ENCODE assay signal across 26 cellular contexts in genomic region chr3:51445544-51446280, GRCh38.
"Had no signal": no experiment of that assay in that cellular context is flagged by ENCODE, and none has a peak within 500 bp of the region (broad histone marks: within the 10 kb centered on the region; RNA-seq: fewer than 3 reads in every experiment).

No MANE protein-coding gene starts in this region.

- ATAC-seq: activated CD4-positive, CD25-positive, alpha-beta regulatory T cell treated with anti-CD3 and anti-CD28 coated beads, Interleukin-2, amount 50 U/mL, for 24 hours; activated T-helper 17 cell treated with anti-CD3 and anti-CD28 coated beads, Interleukin-2, amount 50 U/mL, for 72 hours; Panc1; SK-N-SH treated with all-trans-retinoic acid at 6 μM for 48 hours had no signal

- H3K4me1 Mint-ChIP-seq: brain had no signal

- H3K27me3 ChIP-seq: MG63, SJSA1 had no signal

- H3K4me3 ChIP-seq: MG63, SJSA1 had no signal

- H3K27me3 Mint-ChIP-seq: activated CD4-positive, alpha-beta T cell treated with anti-CD3 and anti-CD28 coated beads, Interleukin-2, amount 10 ng/mL, durations not matched to agents 24 days and 14 days; activated naive CD8-positive, alpha-beta T cell; activated T-helper 17 cell treated with anti-CD3 and anti-CD28 coated beads, Interleukin-2, amount 50 U/mL, for 72 hours; brain had no signal

- H3K9me3 ChIP-seq: MG63, SJSA1 had no signal

- DNase-seq: activated CD4-positive, alpha-beta T cell treated with anti-CD3 and anti-CD28 coated beads, Interleukin-2, amount 10 ng/mL, durations not matched to agents 24 days and 14 days; activated CD4-positive, alpha-beta T cell treated with anti-CD3 and anti-CD28 coated beads, Interleukin-2, amount 50 U/mL, for 48 hours; activated gamma-delta T cell; activated naive CD4-positive, alpha-beta T cell treated with anti-CD3 and anti-CD28 coated beads for 36 hours; activated T-cell treated with anti-CD3 and anti-CD28 coated beads for 4 hours; activated T-cell treated with anti-CD3 and anti-CD28 coated beads, Interleukin-2, amount 50 U/mL, for 48 hours; amygdala; MG63; NCI-H1105 treated with DMSO at 0.1 percent for 48 hours; NCI-H1436 treated with DMSO at 0.1 percent for 48 hours; NCI-H187; NCI-H2081; NCI-H446; NCI-H524; NCI-H748 treated with DMSO at 0.1 percent for 48 hours; OCI-M1; Right ventricle myocardium superior; SW 1271 had no signal

- H3K4me3 Mint-ChIP-seq: activated CD4-positive, alpha-beta T cell treated with anti-CD3 and anti-CD28 coated beads, Interleukin-2, amount 10 ng/mL, durations not matched to agents 24 days and 14 days; activated naive CD4-positive, alpha-beta T cell treated with anti-CD3 and anti-CD28 coated beads for 36 hours; activated naive CD8-positive, alpha-beta T cell; activated T-helper 17 cell treated with anti-CD3 and anti-CD28 coated beads, Interleukin-2, amount 50 U/mL, for 72 hours; brain had no signal

- H3K4me1 ChIP-seq: SJSA1 had no signal

- H3K9me3 Mint-ChIP-seq: activated CD4-positive, alpha-beta T cell treated with anti-CD3 and anti-CD28 coated beads, Interleukin-2, amount 10 ng/mL, durations not matched to agents 24 days and 14 days; activated naive CD4-positive, alpha-beta T cell treated with anti-CD3 and anti-CD28 coated beads for 36 hours; activated T-helper 17 cell treated with anti-CD3 and anti-CD28 coated beads, Interleukin-2, amount 50 U/mL, for 72 hours had no signal

- H3K27ac Mint-ChIP-seq: activated CD4-positive, alpha-beta T cell treated with anti-CD3 and anti-CD28 coated beads, Interleukin-2, amount 10 ng/mL, durations not matched to agents 24 days and 14 days; activated naive CD4-positive, alpha-beta T cell treated with anti-CD3 and anti-CD28 coated beads for 36 hours; activated naive CD8-positive, alpha-beta T cell; activated T-helper 17 cell treated with anti-CD3 and anti-CD28 coated beads, Interleukin-2, amount 50 U/mL, for 72 hours; brain had no signal

- H3K27ac ChIP-seq: RWPE1, SJSA1 had no signal
